ENCODE assay signal across 35 cellular contexts in genomic region chr10:10925667-10926066, GRCh38.
"Had no signal": no experiment of that assay in that cellular context is flagged by ENCODE, and none has a peak within 500 bp of the region (broad histone marks: within the 10 kb centered on the region; RNA-seq: fewer than 3 reads in every experiment).

No MANE protein-coding gene starts in this region.

- H3K4me3 Mint-ChIP-seq: activated B cell treated with CpG ODN at 0.5 μM for 24 hours; activated CD4-positive, alpha-beta memory T cell treated with anti-CD3 and anti-CD28 coated beads for 36 hours; activated CD4-positive, alpha-beta T cell treated with anti-CD3 and anti-CD28 coated beads, Interleukin-2, amount 10 ng/mL, durations not matched to agents 24 days and 14 days; activated CD8-positive, alpha-beta T cell treated with anti-CD3 and anti-CD28 coated beads for 36 hours; activated naive CD4-positive, alpha-beta T cell treated with anti-CD3 and anti-CD28 coated beads for 36 hours; activated naive CD8-positive, alpha-beta T cell treated with anti-CD3 and anti-CD28 coated beads for 36 hours; activated T-cell treated with anti-CD3 and anti-CD28 coated beads, Interleukin-2, amount 50 U/mL, for 4 hours; activated T-cell treated with anti-CD3 and anti-CD28 coated beads, Interleukin-2, amount 50 U/mL, for 72 hours; activated T-helper 1 cell treated with anti-CD3 and anti-CD28 coated beads, Interleukin-12 subunit alpha, Interleukin-12 subunit beta, Interleukin-2, Interleukin-4 antibody, amounts not matched to agents 30 ng/mL and 10 ng/mL and 1 ng/mL, durations not matched to agents 14 hours and 24 hours and 36 hours; activated T-helper 17 cell treated with anti-CD3 and anti-CD28 coated beads, Interleukin-2, amount 50 U/mL, for 72 hours; T-helper 1 cell treated with Interleukin-12 subunit alpha and Interleukin-12 subunit beta and Interleukin-4 antibody, amounts not matched to agents 30 μg/mL and 1 μg/mL, for 36 hours; T-helper 2 cell treated with Interferon-gamma antibody and Interleukin-4, amounts not matched to agents 5 μg/mL and 100 μg/mL, for 36 hours had no signal

- H3K36me3 ChIP-seq: adrenal gland, brain microvascular endothelial cell, breast epithelium had no signal

- H3K27ac Mint-ChIP-seq: activated B cell treated with CpG ODN at 0.5 μM for 24 hours; activated CD4-positive, alpha-beta memory T cell treated with anti-CD3 and anti-CD28 coated beads for 36 hours; activated CD4-positive, alpha-beta T cell treated with anti-CD3 and anti-CD28 coated beads, Interleukin-2, amount 10 ng/mL, durations not matched to agents 24 days and 14 days; activated CD8-positive, alpha-beta T cell treated with anti-CD3 and anti-CD28 coated beads for 36 hours; activated naive CD4-positive, alpha-beta T cell treated with anti-CD3 and anti-CD28 coated beads for 36 hours; activated naive CD4-positive, alpha-beta T cell treated with anti-CD3 and anti-CD28 coated beads, Interleukin-2, amount 50 U/mL, for 72 hours; activated naive CD8-positive, alpha-beta T cell treated with anti-CD3 and anti-CD28 coated beads for 36 hours; activated T-cell treated with anti-CD3 and anti-CD28 coated beads, Interleukin-2, amount 50 U/mL, for 72 hours; activated T-helper 1 cell treated with anti-CD3 and anti-CD28 coated beads, Interleukin-12 subunit alpha, Interleukin-12 subunit beta, Interleukin-2, Interleukin-4 antibody, amounts not matched to agents 30 ng/mL and 10 ng/mL and 1 ng/mL, durations not matched to agents 14 hours and 24 hours and 36 hours; activated T-helper 17 cell treated with anti-CD3 and anti-CD28 coated beads, Interleukin-2, amount 50 U/mL, for 72 hours; T-helper 1 cell treated with Interleukin-12 subunit alpha and Interleukin-12 subunit beta and Interleukin-4 antibody, amounts not matched to agents 30 μg/mL and 1 μg/mL, for 36 hours; T-helper 2 cell treated with Interferon-gamma antibody and Interleukin-4, amounts not matched to agents 5 μg/mL and 100 μg/mL, for 36 hours had no signal

- DNase-seq: activated B cell treated with CpG ODN at 0.5 μM for 24 hours; activated CD4-positive, alpha-beta memory T cell treated with anti-CD3 and anti-CD28 coated beads for 36 hours; activated CD4-positive, alpha-beta T cell treated with anti-CD3 and anti-CD28 coated beads for 4 hours; activated CD4-positive, alpha-beta T cell treated with anti-CD3 and anti-CD28 coated beads, Interleukin-2, amount 10 ng/mL, durations not matched to agents 24 days and 14 days; activated CD4-positive, alpha-beta T cell treated with anti-CD3 and anti-CD28 coated beads, Interleukin-2, amount 50 U/mL, for 1 hour; activated CD4-positive, alpha-beta T cell treated with anti-CD3 and anti-CD28 coated beads, Interleukin-2, amount 50 U/mL, for 4 hours; activated CD4-positive, CD25-positive, alpha-beta regulatory T cell treated with anti-CD3 and anti-CD28 coated beads, Interleukin-2, amount 50 U/mL, for 72 hours; activated CD8-positive, alpha-beta memory T cell treated with anti-CD3 and anti-CD28 coated beads, Interleukin-2, amount 50 U/mL, for 4 hours; activated CD8-positive, alpha-beta T cell treated with anti-CD3 and anti-CD28 coated beads for 36 hours; activated effector memory CD4-positive, alpha-beta T cell treated with anti-CD3 and anti-CD28 coated beads, Interleukin-2, amount 50 U/mL, for 16 hours; activated gamma-delta T cell treated with Interleukin-2 at 50 U/mL for 16 hours; activated naive CD4-positive, alpha-beta T cell; activated naive CD4-positive, alpha-beta T cell treated with anti-CD3 and anti-CD28 coated beads for 36 hours; activated naive CD4-positive, alpha-beta T cell treated with anti-CD3 and anti-CD28 coated beads, Interleukin-2, amount 50 U/mL, for 16 hours; activated naive CD8-positive, alpha-beta T cell treated with anti-CD3 and anti-CD28 coated beads for 36 hours; activated T-cell treated with anti-CD3 and anti-CD28 coated beads for 4 hours; activated T-cell treated with anti-CD3 and anti-CD28 coated beads, Interleukin-2, amount 50 U/mL, for 1 hour; activated T-cell treated with anti-CD3 and anti-CD28 coated beads, Interleukin-2, amount 50 U/mL, for 4 hours; activated T-cell treated with anti-CD3 and anti-CD28 coated beads, Interleukin-2, amount 50 U/mL, for 72 hours; adrenal gland; amniotic stem cell; aorta; body of pancreas; brain microvascular endothelial cell; central memory CD4-positive, alpha-beta T cell; T-helper 1 cell; T-helper 2 cell; T-helper 9 cell had no signal

- H3K4me1 Mint-ChIP-seq: activated B cell treated with CpG ODN at 0.5 μM for 24 hours; activated CD4-positive, alpha-beta T cell treated with anti-CD3 and anti-CD28 coated beads, Interleukin-2, amount 10 ng/mL, durations not matched to agents 24 days and 14 days; activated naive CD8-positive, alpha-beta T cell treated with anti-CD3 and anti-CD28 coated beads for 36 hours; activated T-helper 17 cell treated with anti-CD3 and anti-CD28 coated beads, Interleukin-2, amount 50 U/mL, for 72 hours had no signal

- H3K9me3 Mint-ChIP-seq: activated B cell treated with CpG ODN at 0.5 μM for 24 hours; activated CD4-positive, alpha-beta memory T cell treated with anti-CD3 and anti-CD28 coated beads for 36 hours; activated CD4-positive, alpha-beta T cell treated with anti-CD3 and anti-CD28 coated beads, Interleukin-2, amount 10 ng/mL, durations not matched to agents 24 days and 14 days; activated CD8-positive, alpha-beta T cell treated with anti-CD3 and anti-CD28 coated beads for 36 hours; activated naive CD4-positive, alpha-beta T cell treated with anti-CD3 and anti-CD28 coated beads for 36 hours; activated naive CD4-positive, alpha-beta T cell treated with anti-CD3 and anti-CD28 coated beads, Interleukin-2, amount 50 U/mL, for 72 hours; activated naive CD8-positive, alpha-beta T cell treated with anti-CD3 and anti-CD28 coated beads for 36 hours; activated T-cell treated with anti-CD3 and anti-CD28 coated beads, Interleukin-2, amount 50 U/mL, for 4 hours; activated T-cell treated with anti-CD3 and anti-CD28 coated beads, Interleukin-2, amount 50 U/mL, for 72 hours; activated T-helper 1 cell treated with anti-CD3 and anti-CD28 coated beads, Interleukin-12 subunit alpha, Interleukin-12 subunit beta, Interleukin-2, Interleukin-4 antibody, amounts not matched to agents 30 ng/mL and 10 ng/mL and 1 ng/mL, durations not matched to agents 14 hours and 24 hours and 36 hours; activated T-helper 17 cell treated with anti-CD3 and anti-CD28 coated beads, Interleukin-2, amount 50 U/mL, for 72 hours; T-helper 1 cell treated with Interleukin-12 subunit alpha and Interleukin-12 subunit beta and Interleukin-4 antibody, amounts not matched to agents 30 μg/mL and 1 μg/mL, for 36 hours; T-helper 2 cell treated with Interferon-gamma antibody and Interleukin-4, amounts not matched to agents 5 μg/mL and 100 μg/mL, for 36 hours had no signal

- H3K4me1 ChIP-seq: adrenal gland, breast epithelium had no signal

- H3K27me3 Mint-ChIP-seq: activated naive CD8-positive, alpha-beta T cell treated with anti-CD3 and anti-CD28 coated beads for 36 hours had no signal

- H3K36me3 Mint-ChIP-seq: activated CD4-positive, alpha-beta memory T cell treated with anti-CD3 and anti-CD28 coated beads for 36 hours; activated naive CD4-positive, alpha-beta T cell treated with anti-CD3 and anti-CD28 coated beads, Interleukin-2, amount 50 U/mL, for 72 hours; activated naive CD8-positive, alpha-beta T cell treated with anti-CD3 and anti-CD28 coated beads for 36 hours had no signal

- ATAC-seq: activated CD8-positive, alpha-beta T cell treated with anti-CD3 and anti-CD28 coated beads for 36 hours; activated naive CD4-positive, alpha-beta T cell treated with anti-CD3 and anti-CD28 coated beads, Interleukin-2, amount 50 U/mL, for 72 hours; activated T-cell treated with anti-CD3 and anti-CD28 coated beads, Interleukin-2, amount 50 U/mL, for 4 hours; activated T-cell treated with anti-CD3 and anti-CD28 coated beads, Interleukin-2, amount 50 U/mL, for 72 hours; activated T-helper 17 cell treated with anti-CD3 and anti-CD28 coated beads, Interleukin-2, amount 50 U/mL, for 72 hours; body of pancreas had no signal

- H3K27ac ChIP-seq: adrenal gland, body of pancreas, brain microvascular endothelial cell, breast epithelium, VCaP had no signal

- H3K9me3 ChIP-seq: adrenal gland, body of pancreas, breast epithelium had no signal

- H3K4me3 ChIP-seq: adrenal gland, body of pancreas, breast epithelium had no signal

- H3K27me3 ChIP-seq: adrenal gland, body of pancreas, brain microvascular endothelial cell, breast epithelium had no signal
